Comparison of ENCODE assay signal across 13 cellular contexts in the genomic region with DNA sequence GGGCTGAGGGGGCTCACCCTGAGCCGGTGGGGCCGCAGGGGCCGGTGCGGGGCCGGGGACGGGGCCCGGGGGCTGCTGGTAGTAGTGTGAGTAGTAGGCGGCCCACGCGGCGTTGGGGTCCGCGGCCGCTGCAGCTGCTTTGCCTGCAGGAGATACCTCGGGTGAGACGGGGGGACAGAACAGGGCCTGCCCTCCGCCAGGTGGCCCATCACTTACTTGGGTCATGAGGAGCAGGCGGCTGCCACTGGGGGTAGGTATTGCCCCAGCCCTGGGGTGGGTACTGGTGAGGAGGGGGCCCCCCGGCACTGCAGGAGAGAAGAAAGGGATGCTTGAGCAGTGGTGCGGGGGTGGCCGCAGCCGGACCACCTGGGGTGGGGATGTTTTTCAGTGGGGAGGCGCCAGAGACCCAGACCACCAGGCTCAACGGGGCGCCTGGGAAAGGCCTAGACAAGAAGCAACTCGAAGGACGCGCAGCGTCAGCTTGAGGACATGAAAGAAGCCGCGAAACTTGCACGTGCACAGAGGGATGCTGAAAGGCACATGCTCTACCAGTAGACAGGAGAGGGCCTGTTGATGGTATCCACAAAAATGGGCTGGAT. TPM values are rescaled to one million over a fixed set of nuclear protein-coding genes. Genes with fewer than 3 reads are reported as not detected.
DNase-seq lines count a peak whose midpoint lies in the region; TF ChIP-seq lines count a peak whose summit lies in the region.
"Had no signal": no experiment of that assay in that cellular context is flagged by ENCODE, and none has a peak within 500 bp of the region (broad histone marks: within the 10 kb centered on the region; RNA-seq: fewer than 3 reads in every experiment).

No MANE protein-coding gene starts in this region.

- CTCF ChIA-PET in HEK293 (lab: Yijun Ruan, JAX): no interaction called here

- H4K20me1 ChIP-seq in osteoblast (ENCODE audit: insufficient read depth, low read length): peaks cover 30% of the 10 kb centered on the region

- peak; percentile 26 for DNase-seq in GM13977 (ENCODE audit: low spot score)
- peak; percentile 74 for DNase-seq in osteoblast (ENCODE audit: insufficient read length, low spot score, missing footprints)
- no peak for DNase-seq in NCI-H69 (lab: John Stamatoyannopoulos, UW)
- no peak for DNase-seq in retina
- no peak for DNase-seq in GM19238 (ENCODE audit: insufficient read length, low spot score)
- DNase-seq: CD8-positive, alpha-beta T cell; COR-L47; DND-41; GDM1 had no signal

- TF ChIP-seq CTCF in GM13977 (IDR thresholded peaks at IDR 0.05; ENCODE audit: extremely low read depth, insufficient read depth, missing control alignments) (no peak), HEK293 (tag by site-specific recombination; IDR thresholded peaks at IDR 0.05) (no peak), osteoblast (IDR thresholded peaks at IDR 0.05; ENCODE audit: extremely low read depth, low read depth, low read length) (no peak)

- H3K4me1 ChIP-seq in HEK293 (ENCODE audit: control insufficient read depth, insufficient read depth, low read length) (no peaks in the 10 kb centered on the region), osteoblast (ENCODE audit: insufficient read depth, low read length) (no peaks in the 10 kb centered on the region)
- H3K4me1 ChIP-seq: A549 had no signal

- POLR2A ChIA-PET in HEK293 (lab: Yijun Ruan, JAX): interaction anchor here (1.0 to 1.8 kb wide), 2 partner anchors 9 to 43 kb away, joined by 4 to 7 read pairs; a partner anchor contains a TSS

- no peaks in the 10 kb centered on the region for H3K27me3 ChIP-seq in osteoblast (ENCODE audit: insufficient read depth, low read length)

- H3K4me2 ChIP-seq in osteoblast (ENCODE audit: insufficient read depth, low read length): no peak overlapping the region
- H3K4me2 ChIP-seq: A549, KMS-11 had no signal

- H2AFZ ChIP-seq in osteoblast (ENCODE audit: low read length): no peak overlapping the region

- no peak overlapping the region for H3K27ac ChIP-seq in HEK293 (ENCODE audit: extremely low read depth, low read depth, low read length)
- no peak overlapping the region for H3K27ac ChIP-seq in osteoblast (ENCODE audit: low read depth, low read length)
- H3K27ac ChIP-seq: A549, KMS-11 had no signal

- H3K79me2 ChIP-seq in osteoblast (ENCODE audit: insufficient read depth, low read length): peaks cover 32% of the 10 kb centered on the region

- in situ Hi-C loops in GM13977 (cut with MboI; ENCODE audit: low pct_unique_long_range_greater_than_20kb, low sequenced_read_pairs, unreplicated experiment): no loop called here

- H3K4me3 ChIP-seq in HEK293 (ENCODE audit: low read depth, low read length) (no peak overlapping the region), osteoblast (ENCODE audit: insufficient read depth, low read length) (no peak overlapping the region)
- H3K4me3 ChIP-seq: A549 had no signal

- H3K9me3 ChIP-seq in HEK293 (ENCODE audit: control insufficient read depth, insufficient read depth, low read depth, low read length): no peaks in the 10 kb centered on the region
- H3K9me3 ChIP-seq in osteoblast (ENCODE audit: low read depth, low read length): no peaks in the 10 kb centered on the region
- H3K9me3 ChIP-seq: A549 had no signal

- H3K36me3 ChIP-seq in HEK293 (ENCODE audit: control insufficient read depth in 2 of 2, insufficient read depth in 1 of 2, low read length in 2 of 2) (peaks cover 15 to 71% of the 10 kb centered on the region in 2 experiments), osteoblast (ENCODE audit: insufficient read depth, low read length) (peaks cover 62% of the 10 kb centered on the region)

TF ChIP-seq in HEK293, 187 proteins besides CTCF, POLR2A, EP300 and RAD21:
- TF ChIP-seq ZNF175 (tag by site-specific recombination; IDR thresholded peaks at IDR 0.05) (no peak), ZNF596 (tag by site-specific recombination; IDR thresholded peaks at IDR 0.05) (no peak), ZNF707 (tag by site-specific recombination; IDR thresholded peaks at IDR 0.05) (no peak), IKZF3 (tag by site-specific recombination; IDR thresholded peaks at IDR 0.05) (no peak), GLIS2 (tag by site-specific recombination; IDR thresholded peaks at IDR 0.05) (peak; percentile 50; the same call in 1 of the 2 replicates)
- TF ChIP-seq, protein P1, sequence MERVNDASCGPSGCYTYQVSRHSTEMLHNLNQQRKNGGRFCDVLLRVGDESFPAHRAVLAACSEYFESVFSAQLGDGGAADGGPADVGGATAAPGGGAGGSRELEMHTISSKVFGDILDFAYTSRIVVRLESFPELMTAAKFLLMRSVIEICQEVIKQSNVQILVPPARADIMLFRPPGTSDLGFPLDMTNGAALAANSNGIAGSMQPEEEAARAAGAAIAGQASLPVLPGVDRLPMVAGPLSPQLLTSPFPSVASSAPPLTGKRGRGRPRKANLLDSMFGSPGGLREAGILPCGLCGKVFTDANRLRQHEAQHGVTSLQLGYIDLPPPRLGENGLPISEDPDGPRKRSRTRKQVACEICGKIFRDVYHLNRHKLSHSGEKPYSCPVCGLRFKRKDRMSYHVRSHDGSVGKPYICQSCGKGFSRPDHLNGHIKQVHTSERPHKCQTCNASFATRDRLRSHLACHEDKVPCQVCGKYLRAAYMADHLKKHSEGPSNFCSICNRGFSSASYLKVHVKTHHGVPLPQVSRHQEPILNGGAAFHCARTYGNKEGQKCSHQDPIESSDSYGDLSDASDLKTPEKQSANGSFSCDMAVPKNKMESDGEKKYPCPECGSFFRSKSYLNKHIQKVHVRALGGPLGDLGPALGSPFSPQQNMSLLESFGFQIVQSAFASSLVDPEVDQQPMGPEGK (tag by site-specific recombination; IDR thresholded peaks at IDR 0.05): peak; percentile 35; the same call in 1 of the 2 replicates

RNA-seq across cellular contexts. Expression of a gene that starts 8.9 kb away (rescaled TPM):
- 89.9 and 90.5 TPM in 2 replicates for total RNA-seq in osteoblast

RNA-seq across cellular contexts. Expression of a gene that starts 17.9 kb away (rescaled TPM):
- total RNA-seq in osteoblast: not detected in 2 replicates
- total RNA-seq: CD8-positive, alpha-beta T cell; H4 had no signal

RNA-seq across cellular contexts. Expression of a gene that starts 22.7 kb away (rescaled TPM):
- 47.1 and 48.1 TPM in 2 replicates for total RNA-seq in osteoblast

RNA-seq across cellular contexts. Expression of a gene that starts 40.0 kb away (rescaled TPM):
- total RNA-seq in osteoblast: 1.1 and 1.2 TPM in 2 replicates

RNA-seq across cellular contexts. Expression of a gene that starts 43.1 kb away (rescaled TPM):
- total RNA-seq in osteoblast: 48.9 and 52.1 TPM in 2 replicates

Comparison
In these comparisons a context has a peak if more than half of its experiments do, and no peak if none do; other contexts are left out.
1. DNase-seq: peak in GM13977 (single experiment) and osteoblast (single experiment); none in NCI-H69 (single experiment), retina (single experiment) and GM19238 (single experiment).